3 cellular contexts compared by ENCODE assay signal in the genomic region with DNA sequence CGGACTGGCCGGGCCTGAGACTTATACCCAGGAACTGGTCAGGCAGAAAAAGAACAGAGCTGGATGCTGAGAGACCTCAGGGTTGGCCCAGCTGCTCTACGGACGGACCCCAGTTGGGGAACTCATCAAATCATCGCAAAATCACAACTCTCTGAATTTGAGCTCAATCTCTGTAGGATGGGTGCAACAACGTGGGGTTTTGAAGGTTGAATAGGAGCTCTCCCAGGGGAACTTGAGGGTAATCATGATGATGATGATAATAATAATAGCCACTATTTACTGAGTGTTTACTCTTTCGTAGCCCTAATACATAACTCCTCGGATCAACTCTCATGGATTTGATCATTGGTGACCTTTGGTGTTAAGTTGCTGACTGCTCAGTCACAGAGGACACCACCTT. TPM values are rescaled to one million over a fixed set of nuclear protein-coding genes. Genes with fewer than 3 reads are reported as not detected.
"Had no signal": no experiment of that assay in that cellular context is flagged by ENCODE, and none has a peak within 500 bp of the region (broad histone marks: within the 10 kb centered on the region; RNA-seq: fewer than 3 reads in every experiment).

No MANE protein-coding gene starts in this region.

RNA-seq across cellular contexts. Expression of a gene that starts 1.4 kb away (rescaled TPM):
- total RNA-seq: LHCN-M2, MCF 10A, NCI-H460 had no signal

RNA-seq across cellular contexts. Expression of a gene that starts 6.2 kb away (rescaled TPM):
- total RNA-seq: LHCN-M2, MCF 10A, NCI-H460 had no signal

RNA-seq across cellular contexts. Expression of a gene that starts 6.4 kb away (rescaled TPM):
- total RNA-seq: LHCN-M2, MCF 10A, NCI-H460 had no signal

RNA-seq across cellular contexts. Expression of a gene that starts 13.3 kb away (rescaled TPM):
- total RNA-seq: MCF 10A, NCI-H460 had no signal

RNA-seq across cellular contexts. Expression of a gene that starts 13.4 kb away (rescaled TPM):
- total RNA-seq: LHCN-M2, MCF 10A, NCI-H460 had no signal
